13 cellular contexts compared by ENCODE assay signal in genomic region chr18:79459946-79460345, GRCh38.
DNase-seq lines count a peak whose midpoint lies in the region; ATAC-seq and TF ChIP-seq lines count a peak whose summit lies in the region.
"Had no signal": no experiment of that assay in that cellular context is flagged by ENCODE, and none has a peak within 500 bp of the region (broad histone marks: within the 10 kb centered on the region; RNA-seq: fewer than 3 reads in every experiment).

No MANE protein-coding gene starts in this region.

- TF ChIP-seq CTCF in smooth muscle cell (IDR thresholded peaks at IDR 0.05; ENCODE audit: borderline replicate concordance, insufficient read depth, poor library complexity, severe bottlenecking) (no peak), vagina (IDR thresholded peaks at IDR 0.05) (no peak), omental fat pad (IDR thresholded peaks at IDR 0.05) (no peak)

- peak overlapping the region; percentile 13 for H3K9ac ChIP-seq in smooth muscle cell (ENCODE audit: low read depth)

- H3K4me3 ChIP-seq in smooth muscle cell (no peak overlapping the region), vagina (no peak overlapping the region)
- H3K4me3 ChIP-seq: esophagus squamous epithelium, transverse colon had no signal

- no peak for DNase-seq in activated T-cell treated with anti-CD3 and anti-CD28 coated beads, Interleukin-2, amount 50 U/mL, for 24 hours
- DNase-seq in activated T-cell treated with anti-CD3 and anti-CD28 coated beads, Interleukin-2, amount 50 U/mL, for 48 hours, result no peak
- DNase-seq in activated T-helper 2 cell treated with anti-CD3 and anti-CD28 coated beads, Interferon-gamma antibody, Interleukin-2, Interleukin-4, amounts not matched to agents 10 μg/mL and 5 μg/mL and 100 μg/mL, durations not matched to agents 14 hours and 24 hours and 36 hours (ENCODE audit: low spot score), result no peak
- no peak for DNase-seq in smooth muscle cell (lab: John Stamatoyannopoulos, UW; ENCODE audit: unreplicated experiment)
- DNase-seq in vagina (ENCODE audit: extremely low spot score in 2 of 2), result no peak
- no peak for DNase-seq in omental fat pad (ENCODE audit: low spot score)
- DNase-seq in NCI-H524 treated with DMSO at 0.1 percent for 48 hours (lab: John Stamatoyannopoulos, UW), result no peak
- DNase-seq: ACHN; activated CD4-positive, alpha-beta T cell treated with anti-CD3 and anti-CD28 coated beads, Interleukin-2, amount 50 U/mL, for 48 hours; esophagus squamous epithelium; NCI-H2107; transverse colon had no signal

- H3K4me3 Mint-ChIP-seq in activated T-cell treated with anti-CD3 and anti-CD28 coated beads, Interleukin-2, amount 50 U/mL, for 24 hours, result no peak overlapping the region
- H3K4me3 Mint-ChIP-seq in activated T-helper 2 cell treated with anti-CD3 and anti-CD28 coated beads, Interferon-gamma antibody, Interleukin-2, Interleukin-4, amounts not matched to agents 10 μg/mL and 5 μg/mL and 100 μg/mL, durations not matched to agents 14 hours and 24 hours and 36 hours (ENCODE audit: low read depth), result no peak overlapping the region

- H3K27me3 Mint-ChIP-seq in activated T-cell treated with anti-CD3 and anti-CD28 coated beads, Interleukin-2, amount 50 U/mL, for 24 hours, result no peaks in the 10 kb centered on the region
- H3K27me3 Mint-ChIP-seq in activated T-helper 2 cell treated with anti-CD3 and anti-CD28 coated beads, Interferon-gamma antibody, Interleukin-2, Interleukin-4, amounts not matched to agents 10 μg/mL and 5 μg/mL and 100 μg/mL, durations not matched to agents 14 hours and 24 hours and 36 hours (ENCODE audit: low read depth), result no peaks in the 10 kb centered on the region

- peak overlapping the region; percentile 94 for H3K27ac ChIP-seq in smooth muscle cell (ENCODE audit: low read depth)
- no peak overlapping the region for H3K27ac ChIP-seq in vagina

- H3F3A ChIP-seq in smooth muscle cell (ENCODE audit: low read depth), result peaks cover 5% of the 10 kb centered on the region

- H3K79me2 ChIP-seq in smooth muscle cell (ENCODE audit: low read depth), result no peaks in the 10 kb centered on the region

- H3K27me3 ChIP-seq in smooth muscle cell (ENCODE audit: low read depth) (no peaks in the 10 kb centered on the region), vagina (no peaks in the 10 kb centered on the region)
- H3K27me3 ChIP-seq: esophagus squamous epithelium, transverse colon had no signal

- no peaks in the 10 kb centered on the region for H4K20me1 ChIP-seq in smooth muscle cell (ENCODE audit: low read depth)

- H2AFZ ChIP-seq in smooth muscle cell (ENCODE audit: low read depth), result no peak overlapping the region

- H3K36me3 ChIP-seq in smooth muscle cell (ENCODE audit: low read depth), result no peaks in the 10 kb centered on the region
- H3K36me3 ChIP-seq in vagina, result no peaks in the 10 kb centered on the region
- H3K36me3 ChIP-seq: transverse colon had no signal

- H3K9me3 ChIP-seq in smooth muscle cell (replicated peaks; ENCODE audit: low read depth) (no peaks in the 10 kb centered on the region), vagina (no peaks in the 10 kb centered on the region)
- H3K9me3 ChIP-seq: esophagus squamous epithelium, transverse colon had no signal

- TF ChIP-seq POLR2A in vagina (IDR thresholded peaks at IDR 0.05), result no peak

- peaks cover 9% of the 10 kb centered on the region for H3K4me1 Mint-ChIP-seq in activated T-cell treated with anti-CD3 and anti-CD28 coated beads, Interleukin-2, amount 50 U/mL, for 24 hours (ENCODE audit: low read depth)
- H3K4me1 Mint-ChIP-seq in activated T-helper 2 cell treated with anti-CD3 and anti-CD28 coated beads, Interferon-gamma antibody, Interleukin-2, Interleukin-4, amounts not matched to agents 10 μg/mL and 5 μg/mL and 100 μg/mL, durations not matched to agents 14 hours and 24 hours and 36 hours (ENCODE audit: low read depth), result peaks cover under 1% of the 10 kb centered on the region

- H3K4me1 ChIP-seq in smooth muscle cell (ENCODE audit: low read depth) (no peaks in the 10 kb centered on the region), vagina (peaks cover 27% of the 10 kb centered on the region)

- intact Hi-C loops in activated T-helper 2 cell treated with anti-CD3 and anti-CD28 coated beads, Interferon-gamma antibody, Interleukin-2, Interleukin-4, amounts not matched to agents 10 μg/mL and 5 μg/mL and 100 μg/mL, durations not matched to agents 14 hours and 24 hours and 36 hours (cut with micrococcal nuclease), result no loop called here
- intact Hi-C loops in vagina (cut with DNase I), result loop anchor here (5.0 kb wide), 1 partner anchor 63 kb away; the partner anchor contains the start of gene NFATC1

- 12% methylated on average over 7 of the region's 7 CpGs for WGBS in smooth muscle cell (ENCODE audit: low lambda C conversion rate)

- ATAC-seq in HG03025 (IDR thresholded peaks at IDR 0.05; ENCODE audit: low FRiP score, unreplicated experiment), result peak; percentile 25
- ATAC-seq in omental fat pad (ENCODE audit: low FRiP score), result no peak

- no peaks in the 10 kb centered on the region for H3K9me3 Mint-ChIP-seq in activated T-cell treated with anti-CD3 and anti-CD28 coated beads, Interleukin-2, amount 50 U/mL, for 24 hours
- H3K9me3 Mint-ChIP-seq in activated T-helper 2 cell treated with anti-CD3 and anti-CD28 coated beads, Interferon-gamma antibody, Interleukin-2, Interleukin-4, amounts not matched to agents 10 μg/mL and 5 μg/mL and 100 μg/mL, durations not matched to agents 14 hours and 24 hours and 36 hours, result no peaks in the 10 kb centered on the region

- H3K27ac Mint-ChIP-seq in activated T-cell treated with anti-CD3 and anti-CD28 coated beads, Interleukin-2, amount 50 U/mL, for 24 hours, result peak overlapping the region; percentile 85
- H3K27ac Mint-ChIP-seq in activated T-helper 2 cell treated with anti-CD3 and anti-CD28 coated beads, Interferon-gamma antibody, Interleukin-2, Interleukin-4, amounts not matched to agents 10 μg/mL and 5 μg/mL and 100 μg/mL, durations not matched to agents 14 hours and 24 hours and 36 hours, result peak overlapping the region; percentile 51

- H3K36me3 Mint-ChIP-seq in activated T-cell treated with anti-CD3 and anti-CD28 coated beads, Interleukin-2, amount 50 U/mL, for 24 hours (ENCODE audit: low read depth), result peaks cover 80% of the 10 kb centered on the region
- H3K36me3 Mint-ChIP-seq in activated T-helper 2 cell treated with anti-CD3 and anti-CD28 coated beads, Interferon-gamma antibody, Interleukin-2, Interleukin-4, amounts not matched to agents 10 μg/mL and 5 μg/mL and 100 μg/mL, durations not matched to agents 14 hours and 24 hours and 36 hours (ENCODE audit: low read depth), result peaks cover 27% of the 10 kb centered on the region

- peak overlapping the region; percentile 52 for H3K4me2 ChIP-seq in smooth muscle cell
